ENCODE assay signal across 8 cellular contexts in the genomic region with DNA sequence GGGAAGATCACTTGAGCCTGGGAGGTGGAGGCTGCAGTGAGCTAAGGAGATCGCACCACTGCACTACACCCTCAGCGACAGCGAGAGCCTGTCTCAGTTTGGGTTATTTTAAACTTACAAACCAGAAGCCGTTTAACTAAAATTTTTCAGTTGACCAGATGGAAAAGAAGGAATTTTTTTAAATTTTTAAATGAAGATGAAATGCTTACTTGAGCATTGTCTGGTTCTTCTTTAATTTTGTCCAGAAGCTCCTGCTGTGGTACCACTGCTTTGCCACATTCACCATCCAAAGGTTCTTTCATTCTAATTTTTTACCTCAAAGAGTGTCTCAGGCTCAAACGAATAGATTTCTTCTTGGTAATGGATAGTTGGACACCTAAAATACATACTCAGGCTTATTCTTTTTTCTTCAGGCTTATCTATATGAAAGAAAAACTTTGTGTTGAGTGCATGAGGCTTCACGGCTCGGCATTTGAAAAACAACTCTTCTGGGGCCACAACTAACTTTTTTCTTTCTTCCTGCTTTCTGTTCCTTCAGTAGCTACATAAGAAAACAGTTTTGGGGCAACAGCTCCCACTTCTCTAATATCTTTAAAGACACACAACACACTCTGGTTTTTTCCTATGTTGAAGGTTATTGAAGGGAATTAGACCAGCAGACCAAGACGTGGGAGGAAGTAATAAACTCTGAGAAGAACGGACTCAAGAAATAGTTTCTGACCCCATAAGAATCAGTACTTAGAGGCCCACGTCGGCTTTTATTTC. TPM values are rescaled to one million over a fixed set of nuclear protein-coding genes. Genes with fewer than 3 reads are reported as not detected.
DNase-seq lines count a peak whose midpoint lies in the region; ATAC-seq and TF ChIP-seq lines count a peak whose summit lies in the region.

No MANE protein-coding gene starts in this region.

- H3K9me2 ChIP-seq in PC-9 (ENCODE audit: insufficient read depth) = no peaks in the 10 kb centered on the region

- H2AFZ ChIP-seq in PC-9 = peak overlapping the region; percentile 95
- H2AFZ ChIP-seq in neuron (ENCODE audit: low read depth, low read length) = peak overlapping the region; percentile 42

- intact Hi-C loops in PC-9 (cut with micrococcal nuclease; ENCODE audit: unreplicated experiment) = loop anchor here (1.0 to 5.0 kb wide), 3 partner anchors 46 to 162 kb away; a partner anchor contains a TSS

- H3K9me3 ChIP-seq in PC-9 (ENCODE audit: insufficient read depth, low read depth) (no peaks in the 10 kb centered on the region), neuron (ENCODE audit: low read length) (peaks cover 6% of the 10 kb centered on the region)

- peaks cover 24% of the 10 kb centered on the region for H3F3A ChIP-seq in PC-9 (ENCODE audit: insufficient read depth, low read depth)

- H4K20me1 ChIP-seq in PC-9 (ENCODE audit: insufficient read depth) = no peaks in the 10 kb centered on the region

- peaks cover 21% of the 10 kb centered on the region for H3K4me1 ChIP-seq in PC-9 (replicated peaks; ENCODE audit: insufficient read depth)
- peaks cover 13% of the 10 kb centered on the region for H3K4me1 ChIP-seq in neuron (ENCODE audit: insufficient read depth, low read length)

- H3K27ac ChIP-seq in PC-9 = peak overlapping the region; percentile 82

- H3K27me3 ChIP-seq in PC-9 (ENCODE audit: insufficient read depth, low read depth) (no peaks in the 10 kb centered on the region), neuron (ENCODE audit: insufficient read depth, low read length) (no peaks in the 10 kb centered on the region)

- DNase-seq in PC-9 (no peak), epithelial cell of esophagus (ENCODE audit: low read depth) (no peak), NCI-H526 (lab: John Stamatoyannopoulos, UW) (no peak), middle frontal gyrus (ENCODE audit: extremely low spot score, low spot score) (no peak)

- H3K4me3 ChIP-seq in PC-9 (peak overlapping the region; percentile 86), epithelial cell of esophagus (ENCODE audit: low read length) (peak overlapping the region; percentile 53), neuron (ENCODE audit: low read length) (peak overlapping the region; percentile 78)

- peaks cover 22% of the 10 kb centered on the region for H3K79me2 ChIP-seq in PC-9 (ENCODE audit: low read depth)

- no TSS peak for BruUV-seq in PC-9 (replicated peaks; lab: Mats Ljungman, UMichigan)

- CTCF ChIA-PET in PC-9 (lab: Charles Lee) = interaction anchor here (0.6 to 1.9 kb wide), 2 partner anchors 48 to 55 kb away, joined by 3 read pairs; no protein-coding TSS in a partner anchor

- POLR2A ChIA-PET in PC-9 (lab: Charles Lee; ENCODE audit: unreplicated experiment) = interaction anchor here (0.6 to 0.7 kb wide), 2 partner anchors 11 to 234 kb away, joined by 4 to 11 read pairs; no protein-coding TSS in a partner anchor

- H3K36me3 ChIP-seq in PC-9 (ENCODE audit: low read depth) = no peaks in the 10 kb centered on the region
- H3K36me3 ChIP-seq in neuron (ENCODE audit: insufficient read depth, low read length) = peaks cover 14% of the 10 kb centered on the region

- peak overlapping the region; percentile 77 for H3K4me2 ChIP-seq in PC-9

- TF ChIP-seq CTCF in PC-9 (conservative IDR thresholded peaks at IDR 0.05) (no peak), epithelial cell of esophagus (IDR thresholded peaks at IDR 0.05; ENCODE audit: insufficient read depth, low read depth, low read length, missing control alignments) (no peak)

- peak; percentile 17 for ATAC-seq in GM19395 (IDR thresholded peaks at IDR 0.05; ENCODE audit: unreplicated experiment)
- ATAC-seq in GM18517 (IDR thresholded peaks at IDR 0.05; ENCODE audit: unreplicated experiment) = no peak
- no peak for ATAC-seq in HG02938 (IDR thresholded peaks at IDR 0.05; ENCODE audit: unreplicated experiment)

RNA-seq across cellular contexts. Expression of a gene that starts 1.2 kb away (rescaled TPM):
- total RNA-seq in PC-9 (2021) = 17.2 and 18.8 TPM in 2 replicates

RNA-seq across cellular contexts. Expression of a gene that starts 45.4 kb away (rescaled TPM):
- total RNA-seq in PC-9 (2021) = 39.8 and 41.7 TPM in 2 replicates

RNA-seq across cellular contexts. Expression of a gene that starts 48.7 kb away (rescaled TPM):
- 31.9 and 49.7 TPM in 2 replicates for total RNA-seq in PC-9 (2021)
